In the genomic region with DNA sequence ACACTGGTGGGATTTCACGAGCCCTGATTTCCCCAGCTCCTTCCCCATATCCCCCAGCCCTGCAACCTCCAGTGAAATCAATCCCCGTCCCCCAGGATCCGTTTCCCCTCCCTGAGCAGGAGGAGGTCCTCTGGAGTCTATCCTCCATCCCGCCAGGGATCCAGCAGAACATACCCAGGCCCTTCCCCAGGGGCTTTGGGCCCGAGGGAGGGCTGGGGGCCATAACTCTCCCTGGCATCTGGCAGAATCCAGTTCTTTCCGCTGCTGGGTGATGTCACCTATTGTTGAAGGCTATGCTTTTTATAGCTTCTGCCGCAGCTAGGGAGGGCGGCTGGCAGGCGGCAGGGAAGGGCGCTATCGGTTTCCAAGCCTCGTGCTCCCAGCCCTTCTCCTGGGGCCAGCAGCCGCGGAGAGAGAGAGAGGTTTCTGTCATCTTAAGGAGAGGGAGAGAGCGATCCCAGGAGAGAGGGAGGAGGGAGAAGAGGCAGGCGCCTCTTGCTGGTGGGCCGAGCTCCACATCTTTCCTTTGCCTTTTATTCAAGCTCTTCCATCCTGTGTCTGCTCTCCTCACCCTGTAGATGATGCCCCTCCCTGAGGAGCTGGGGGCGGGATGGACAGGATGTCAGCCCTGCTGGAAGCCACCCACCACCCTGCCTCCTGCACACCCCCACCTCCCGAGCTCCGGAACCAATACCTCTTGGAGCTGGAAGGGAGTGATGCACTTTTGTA, we compare ENCODE assay signal across 8 cellular contexts.
A peak's percentile ranks its signal among the peaks of the same experiment; 100 is the strongest.
DNase-seq lines count a peak whose midpoint lies in the region; ATAC-seq and TF ChIP-seq lines count a peak whose summit lies in the region.

No MANE protein-coding gene starts in this region.

- TF ChIP-seq POLR2A in stomach (IDR thresholded peaks at IDR 0.05), result no peak

- H3K9ac ChIP-seq in BLaER1, result no peak overlapping the region

- H3K27me3 ChIP-seq in BLaER1 (no peaks in the 10 kb centered on the region), stomach (peaks cover 0 to 15% (median 4%) of the 10 kb centered on the region in 3 donors)

- H3K4me2 ChIP-seq in BLaER1, result peak overlapping the region; percentile 74

- 25 to 30% (median 29%) methylated on average over 18 to 20 of the region's 20 CpGs for WGBS in stomach, 5 donors

- intact Hi-C loops in stomach (cut with DNase I; ENCODE audit: low total_unique reads), result no loop called here

- no peaks in the 10 kb centered on the region for H4K20me1 ChIP-seq in BLaER1

- H3K9me3 ChIP-seq in BLaER1, result no peaks in the 10 kb centered on the region
- no peaks in the 10 kb centered on the region for H3K9me3 ChIP-seq in stomach

- no peak for ATAC-seq in HG03439 (IDR thresholded peaks at IDR 0.05; ENCODE audit: unreplicated experiment)
- no peak for ATAC-seq in HG03159 (IDR thresholded peaks at IDR 0.05; ENCODE audit: unreplicated experiment)

- H3K36me3 ChIP-seq in BLaER1 (0 out of 2 replicates have a peak, but pooled peaks cover 12% of the 10 kb centered on the region), stomach (no peaks in the 10 kb centered on the region)

- no peak for TF ChIP-seq EP300 in stomach (IDR thresholded peaks at IDR 0.05)

- H3K4me1 ChIP-seq in BLaER1 (peaks cover 24% of the 10 kb centered on the region), stomach (peaks cover 8 to 26% (median 12%) of the 10 kb centered on the region in 4 donors)

- peak; percentile 67 for DNase-seq in NCI-H2107 treated with DMSO at 0.1 percent for 48 hours (lab: John Stamatoyannopoulos, UW; ENCODE audit: unreplicated experiment)
- DNase-seq in dermis microvascular lymphatic vessel endothelial cell (ENCODE audit: low read depth in 2 of 2), result peak; percentile 50 to 75
- DNase-seq in mucosa of gallbladder (ENCODE audit: low spot score), result peak; percentile 46
- no peak for DNase-seq in DMS114 treated with DMSO at 0.1 percent for 48 hours (lab: John Stamatoyannopoulos, UW; ENCODE audit: unreplicated experiment)
- DNase-seq in stomach, result no peak

- H3K4me3 ChIP-seq in BLaER1 (no peak overlapping the region), stomach (no peak overlapping the region)

- no peak for TF ChIP-seq CTCF in stomach (IDR thresholded peaks at IDR 0.05)

- H3K27ac ChIP-seq in BLaER1, result peak overlapping the region; percentile 57
- peak overlapping the region in 1 of 5 donors; percentile 53 for H3K27ac ChIP-seq in stomach

Comparison
In these comparisons a context has a peak if more than half of its experiments do, and no peak if none do; other contexts are left out.
1. DNase-seq: peak in NCI-H2107 treated with DMSO at 0.1 percent for 48 hours (single experiment), dermis microvascular lymphatic vessel endothelial cell (2 of 2) and mucosa of gallbladder (single experiment); none in DMS114 treated with DMSO at 0.1 percent for 48 hours (single experiment) and stomach (single experiment).